ENCODE assay signal across 13 cellular contexts in the genomic region with DNA sequence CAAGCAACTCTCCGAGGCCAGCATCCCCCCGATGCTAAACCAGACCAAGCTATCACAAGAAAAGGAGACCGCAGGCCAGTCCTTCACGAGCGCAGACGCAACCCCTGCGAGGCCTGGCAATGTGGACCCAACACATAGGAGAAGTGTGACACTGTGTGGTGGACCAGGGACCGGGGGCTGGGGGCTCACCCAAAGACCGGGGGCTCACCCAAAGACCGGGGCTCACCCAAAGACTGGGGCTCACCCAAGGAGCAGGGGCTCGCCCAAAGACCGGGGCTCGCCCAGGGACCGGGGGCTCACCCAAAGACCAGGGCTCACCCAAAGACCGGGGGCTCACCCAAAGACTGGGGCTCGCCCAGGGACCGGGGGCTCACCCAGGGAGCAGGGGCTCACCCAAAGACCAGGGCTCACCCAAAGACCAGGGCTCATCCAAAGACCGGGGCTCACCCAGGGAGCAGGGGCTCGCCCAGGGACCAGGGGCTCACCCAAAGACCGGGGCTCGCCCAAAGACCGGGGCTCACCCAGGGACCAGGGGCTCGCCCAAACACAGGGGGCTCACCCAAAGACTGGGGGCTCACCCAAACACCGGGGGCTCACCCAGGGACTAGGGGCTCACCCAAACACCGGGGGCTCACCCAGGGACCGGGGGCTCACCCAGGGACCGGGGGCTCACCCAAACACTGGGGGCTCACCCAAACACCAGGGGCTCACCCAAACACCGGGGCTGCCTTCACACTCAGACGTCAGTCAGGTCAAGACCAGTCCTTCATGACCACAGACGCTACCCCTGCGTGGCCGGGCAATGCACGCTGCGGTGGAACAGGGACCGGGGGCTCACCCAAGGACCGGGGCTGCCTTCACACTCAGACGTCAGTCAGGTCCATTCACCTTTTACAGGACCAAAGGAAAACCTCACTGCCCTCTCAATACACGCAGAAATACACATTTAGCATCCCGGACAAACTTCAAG.
"Had no signal": no experiment of that assay in that cellular context is flagged by ENCODE, and none has a peak within 500 bp of the region (broad histone marks: within the 10 kb centered on the region; RNA-seq: fewer than 3 reads in every experiment).

No MANE protein-coding gene starts in this region.

- H3K4me3 ChIP-seq: esophagus muscularis mucosa, right lobe of liver, SK-N-MC, upper lobe of left lung had no signal

- ATAC-seq: right lobe of liver had no signal

- H3K4me1 ChIP-seq: right lobe of liver, upper lobe of left lung had no signal

- H3K27ac ChIP-seq: brain microvascular endothelial cell, esophagus muscularis mucosa, right lobe of liver, SK-N-MC, upper lobe of left lung had no signal

- H3K27me3 ChIP-seq: brain microvascular endothelial cell, esophagus muscularis mucosa, right lobe of liver, upper lobe of left lung had no signal

- H3K9me3 ChIP-seq: right lobe of liver had no signal

- DNase-seq: activated effector memory CD4-positive, alpha-beta T cell treated with Interleukin-2 at 50 U/mL for 16 hours; activated T-cell treated with anti-CD3 and anti-CD28 coated beads, Interleukin-2, amount 50 U/mL, for 24 hours; amygdala; brain microvascular endothelial cell; cerebellar nuclear complex; stimulated activated CD4-positive, alpha-beta T cell treated with anti-CD3 and anti-CD28 coated beads, Interleukin-1b, Interleukin-23, amount 100 ng/mL, for 48 hours; stimulated activated naive CD4-positive, alpha-beta T cell treated with Interleukin-2 at 50 U/mL for 16 hours had no signal

- H3K4me3 Mint-ChIP-seq: activated naive CD8-positive, alpha-beta T cell; activated T-cell treated with anti-CD3 and anti-CD28 coated beads, Interleukin-2, amount 50 U/mL, for 24 hours; mesothelial cell of epicardium had no signal

- H3K9me3 Mint-ChIP-seq: mesothelial cell of epicardium had no signal

- H3K36me3 ChIP-seq: brain microvascular endothelial cell, right lobe of liver, upper lobe of left lung had no signal

- H3K27ac Mint-ChIP-seq: activated naive CD8-positive, alpha-beta T cell; activated T-cell treated with anti-CD3 and anti-CD28 coated beads, Interleukin-2, amount 50 U/mL, for 24 hours had no signal
